In the genomic region with DNA sequence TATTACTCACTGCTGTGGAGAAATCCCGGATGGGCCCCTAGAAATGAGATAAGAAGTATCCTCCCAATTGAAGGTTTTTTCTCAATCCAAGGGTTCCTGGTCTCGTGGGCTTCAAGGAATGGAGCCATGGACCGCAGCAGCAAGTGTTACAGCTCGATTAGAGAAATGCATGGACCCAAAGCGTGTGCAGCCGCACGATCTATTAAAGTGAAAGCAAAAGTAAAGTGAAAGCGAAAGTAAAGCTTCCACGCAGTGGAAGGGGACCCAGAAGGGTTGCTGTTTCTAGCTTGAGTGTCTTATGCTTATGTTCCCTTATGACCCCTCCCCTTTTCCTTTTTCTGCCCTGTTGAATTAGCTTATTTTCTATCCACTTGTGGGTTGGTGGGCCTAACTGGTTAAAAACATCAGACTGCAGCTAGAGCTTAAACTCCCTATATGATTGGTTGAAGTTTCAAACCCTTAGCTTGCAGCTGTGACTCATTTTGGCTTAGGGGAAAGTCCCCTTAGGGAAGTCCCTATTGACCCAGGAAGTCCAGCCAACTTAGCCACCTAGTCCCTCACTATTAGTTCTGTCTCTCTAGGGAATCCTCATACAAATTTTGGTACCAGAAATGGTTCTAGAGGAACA, we compare ENCODE assay signal across 8 cellular contexts.
DNase-seq lines count a peak whose midpoint lies in the region; ATAC-seq and TF ChIP-seq lines count a peak whose summit lies in the region.

No MANE protein-coding gene starts in this region.

- no peaks in the 10 kb centered on the region for H3K9me3 ChIP-seq in lower lobe of right lung
- H3K9me3 ChIP-seq in tibial artery: no peaks in the 10 kb centered on the region
- H3K9me3 ChIP-seq in BE2C: peaks cover 5% of the 10 kb centered on the region

- peak overlapping the region; percentile 93 for H3K4me3 Mint-ChIP-seq in activated naive CD8-positive, alpha-beta T cell

- no peak for TF ChIP-seq CTCF in GM10248 (IDR thresholded peaks at IDR 0.05; ENCODE audit: control extremely low read depth, extremely low read depth, low read depth, missing control alignments)
- TF ChIP-seq CTCF in lower lobe of right lung (IDR thresholded peaks at IDR 0.05): no peak
- no peak for TF ChIP-seq CTCF in tibial artery (IDR thresholded peaks at IDR 0.05)
- TF ChIP-seq CTCF in BE2C (IDR thresholded peaks at IDR 0.05; ENCODE audit: low read depth, low read length): no peak

- peaks cover 50% of the 10 kb centered on the region for H3K4me1 Mint-ChIP-seq in activated naive CD8-positive, alpha-beta T cell (ENCODE audit: low read depth)

- H3K4me1 ChIP-seq in lower lobe of right lung: peaks cover 4% of the 10 kb centered on the region
- no peaks in the 10 kb centered on the region for H3K4me1 ChIP-seq in tibial artery
- H3K4me1 ChIP-seq in BE2C: no peaks in the 10 kb centered on the region

- DNase-seq in GM10248 (ENCODE audit: extremely low spot score): peak; percentile 59
- peak; percentile 83 for DNase-seq in KBM-7
- DNase-seq in lower lobe of right lung: no peak
- no peak for DNase-seq in tibial artery
- no peak for DNase-seq in BE2C

- peak overlapping the region; percentile 59 for H3K4me3 ChIP-seq in lower lobe of right lung
- H3K4me3 ChIP-seq in tibial artery: peak overlapping the region; percentile 37 to 43
- H3K4me3 ChIP-seq in BE2C (ENCODE audit: low read depth, low read length): no peak overlapping the region

- CTCF ChIA-PET in GM10248 (lab: Yijun Ruan, JAX): interaction anchor here (1.2 to 2.4 kb wide), 2 partner anchors 48 to 280 kb away, joined by 5 to 13 read pairs; no protein-coding TSS in a partner anchor

- H3K36me3 ChIP-seq in lower lobe of right lung (no peaks in the 10 kb centered on the region), tibial artery (no peaks in the 10 kb centered on the region), BE2C (no peaks in the 10 kb centered on the region)

- in situ Hi-C loops in KBM-7 (cut with MboI; ENCODE audit: low pct_unique_long_range_greater_than_20kb, low sequenced_read_pairs): no loop called here

- H3K9me3 Mint-ChIP-seq in activated naive CD8-positive, alpha-beta T cell (ENCODE audit: low read depth): no peaks in the 10 kb centered on the region

- 0 out of 2 replicates have a peak, but pooled peaks have one; percentile 13 for TF ChIP-seq POLR2A in Raji (IDR thresholded peaks at IDR 0.05; ENCODE audit: insufficient read depth, low read depth, low read length)

- H3K27ac ChIP-seq in lower lobe of right lung: peak overlapping the region; percentile 80
- H3K27ac ChIP-seq in tibial artery: no peak overlapping the region

- intact Hi-C loops in lower lobe of right lung (cut with DNase I) (no loop called here), tibial artery (cut with DNase I; ENCODE audit: low total_unique reads) (no loop called here)

- H3K27ac Mint-ChIP-seq in activated naive CD8-positive, alpha-beta T cell: peak overlapping the region; percentile 98

- H3K27me3 ChIP-seq in lower lobe of right lung (ENCODE audit: low read depth) (no peaks in the 10 kb centered on the region), tibial artery (no peaks in the 10 kb centered on the region), BE2C (no peaks in the 10 kb centered on the region)

- H3K27me3 Mint-ChIP-seq in activated naive CD8-positive, alpha-beta T cell: no peaks in the 10 kb centered on the region

- H3K36me3 Mint-ChIP-seq in activated naive CD8-positive, alpha-beta T cell: no peaks in the 10 kb centered on the region

- peak; percentile 65 for ATAC-seq in GM21619 (IDR thresholded peaks at IDR 0.05; ENCODE audit: unreplicated experiment)
- ATAC-seq in lower lobe of right lung: peak; percentile 78 to 86

- POLR2A ChIA-PET in GM10248 (lab: Yijun Ruan, JAX): no interaction called here

Comparison
In these comparisons a context has a peak if more than half of its experiments do, and no peak if none do; other contexts are left out.
1. DNase-seq: peak in GM10248 (single experiment) and KBM-7 (single experiment); none in lower lobe of right lung (single experiment), tibial artery (0 of 2) and BE2C (single experiment).